Comparison of ENCODE assay signal across 21 cellular contexts in genomic region chr2:101724113-101724450, GRCh38. TPM values are rescaled to one million over a fixed set of nuclear protein-coding genes. Genes with fewer than 3 reads are reported as not detected.
DNase-seq lines count a peak whose midpoint lies in the region; ATAC-seq and TF ChIP-seq lines count a peak whose summit lies in the region.
"Had no signal": no experiment of that assay in that cellular context is flagged by ENCODE, and none has a peak within 500 bp of the region (broad histone marks: within the 10 kb centered on the region; RNA-seq: fewer than 3 reads in every experiment).

No MANE protein-coding gene starts in this region.

- peaks cover 61% of the 10 kb centered on the region for H4K20me1 ChIP-seq in GM23338 (replicated peaks; ENCODE audit: insufficient read depth)

- peaks cover 34% of the 10 kb centered on the region for H3K36me3 Mint-ChIP-seq in activated CD8-positive, alpha-beta T cell treated with anti-CD3 and anti-CD28 coated beads for 36 hours (ENCODE audit: low read depth)
- H3K36me3 Mint-ChIP-seq in activated CD8-positive, alpha-beta T cell treated with anti-CD3 and anti-CD28 coated beads, Interleukin-2, amount 10 ng/mL, durations not matched to agents 7 days and 5 days (ENCODE audit: low read depth): peaks cover 41% of the 10 kb centered on the region
- peaks cover 7% of the 10 kb centered on the region; the same call in 1 of the 3 replicates for H3K36me3 Mint-ChIP-seq in GM23338 (ENCODE audit: low read depth)
- H3K36me3 Mint-ChIP-seq in activated naive CD8-positive, alpha-beta T cell treated with anti-CD3 and anti-CD28 coated beads, Interleukin-2, amount 50 U/mL, for 24 hours (ENCODE audit: low read depth): peaks cover 30% of the 10 kb centered on the region

- H3K4me3 ChIP-seq in GM23338: no peak overlapping the region
- no peak overlapping the region for H3K4me3 ChIP-seq in trophoblast cell (ENCODE audit: low read depth, low read length)
- no peak overlapping the region for H3K4me3 ChIP-seq in ascending aorta
- H3K4me3 ChIP-seq: mucosa of descending colon, Peyer's patch, transverse colon had no signal

- H3K27me3 ChIP-seq in GM23338 (ENCODE audit: insufficient read depth) (no peaks in the 10 kb centered on the region), trophoblast cell (ENCODE audit: insufficient read depth, low read length) (no peaks in the 10 kb centered on the region), ascending aorta (no peaks in the 10 kb centered on the region)
- H3K27me3 ChIP-seq: Peyer's patch, transverse colon had no signal

- H2BK5ac ChIP-seq in trophoblast cell (ENCODE audit: low read depth, low read length, poor library complexity): no peak overlapping the region

- peaks cover 13% of the 10 kb centered on the region for H3K9me3 Mint-ChIP-seq in activated CD8-positive, alpha-beta T cell treated with anti-CD3 and anti-CD28 coated beads for 36 hours
- H3K9me3 Mint-ChIP-seq in activated CD8-positive, alpha-beta T cell treated with anti-CD3 and anti-CD28 coated beads, Interleukin-2, amount 10 ng/mL, durations not matched to agents 7 days and 5 days (ENCODE audit: insufficient read depth): no peaks in the 10 kb centered on the region
- no peaks in the 10 kb centered on the region; the same call in 2 of the 3 replicates for H3K9me3 Mint-ChIP-seq in GM23338
- H3K9me3 Mint-ChIP-seq in activated naive CD8-positive, alpha-beta T cell treated with anti-CD3 and anti-CD28 coated beads, Interleukin-2, amount 50 U/mL, for 24 hours: peaks cover 15% of the 10 kb centered on the region

- peak overlapping the region; percentile 37 for H3K27ac Mint-ChIP-seq in activated CD8-positive, alpha-beta T cell treated with anti-CD3 and anti-CD28 coated beads for 36 hours
- H3K27ac Mint-ChIP-seq in activated CD8-positive, alpha-beta T cell treated with anti-CD3 and anti-CD28 coated beads, Interleukin-2, amount 10 ng/mL, durations not matched to agents 7 days and 5 days: no peak overlapping the region
- H3K27ac Mint-ChIP-seq in GM23338: 0 out of 2 replicates have a peak overlapping the region, but pooled peaks have one; percentile 54
- peak overlapping the region; percentile 74 for H3K27ac Mint-ChIP-seq in activated naive CD8-positive, alpha-beta T cell treated with anti-CD3 and anti-CD28 coated beads, Interleukin-2, amount 50 U/mL, for 24 hours

- no peak for DNase-seq in activated CD8-positive, alpha-beta T cell treated with anti-CD3 and anti-CD28 coated beads for 36 hours
- no peak for DNase-seq in activated CD8-positive, alpha-beta T cell treated with anti-CD3 and anti-CD28 coated beads, Interleukin-2, amount 10 ng/mL, durations not matched to agents 7 days and 5 days
- DNase-seq in GM23338 (ENCODE audit: low spot score) (no peak), trophoblast cell (no peak), ascending aorta (ENCODE audit: low spot score in 2 of 2) (no peak), HUDEP-2 (lab: John Stamatoyannopoulos, UW; ENCODE audit: unreplicated experiment in 76 of 76) (no peak)
- no peak for DNase-seq in activated naive CD8-positive, alpha-beta T cell treated with anti-CD3 and anti-CD28 coated beads, Interleukin-2, amount 50 U/mL, for 24 hours
- DNase-seq: activated CD4-positive, alpha-beta T cell treated with anti-CD3 and anti-CD28 coated beads, Interleukin-2, amount 50 U/mL, for 4 hours; DND-41; kidney glomerular epithelial cell; mucosa of descending colon; NCI-H1417 treated with DMSO at 0.1 percent for 48 hours; NCI-H2171 treated with DMSO at 0.1 percent for 48 hours; NCI-H82; occipital lobe; Peyer's patch; retina; SK-N-SH; stimulated activated CD4-positive, alpha-beta T cell treated with anti-CD3 and anti-CD28 coated beads, Interleukin-12 subunit alpha, Interleukin-12 subunit beta, amount 100 ng/mL, for 4 hours; transverse colon had no signal

- no peak overlapping the region for H3K14ac ChIP-seq in trophoblast cell (ENCODE audit: low read length)

- POLR2A ChIA-PET in activated CD8-positive, alpha-beta T cell treated with anti-CD3 and anti-CD28 coated beads for 36 hours (lab: Charles Lee): interaction anchor here (1.1 to 2.3 kb wide), 3 partner anchors 12 to 142 kb away, joined by 3 to 11 read pairs (median 3); no protein-coding TSS in a partner anchor
- POLR2A ChIA-PET in activated CD8-positive, alpha-beta T cell treated with anti-CD3 and anti-CD28 coated beads, Interleukin-2, amount 10 ng/mL, durations not matched to agents 7 days and 5 days (lab: Charles Lee): no interaction called here

- no peak overlapping the region for H2AK5ac ChIP-seq in trophoblast cell (ENCODE audit: low read length)

- no peaks in the 10 kb centered on the region for H3K36me3 ChIP-seq in GM23338 (ENCODE audit: insufficient read depth)
- H3K36me3 ChIP-seq in trophoblast cell (ENCODE audit: control insufficient read depth in 1 of 2, insufficient read depth in 2 of 2, low read length in 2 of 2): peaks cover 0 to 2% of the 10 kb centered on the region in 2 experiments
- H3K36me3 ChIP-seq in ascending aorta: no peaks in the 10 kb centered on the region
- H3K36me3 ChIP-seq: Peyer's patch, transverse colon had no signal

- no peak overlapping the region for H3K4me3 Mint-ChIP-seq in activated CD8-positive, alpha-beta T cell treated with anti-CD3 and anti-CD28 coated beads for 36 hours
- H3K4me3 Mint-ChIP-seq in activated CD8-positive, alpha-beta T cell treated with anti-CD3 and anti-CD28 coated beads, Interleukin-2, amount 10 ng/mL, durations not matched to agents 7 days and 5 days: no peak overlapping the region
- H3K4me3 Mint-ChIP-seq in GM23338: no peak overlapping the region
- no peak overlapping the region for H3K4me3 Mint-ChIP-seq in activated naive CD8-positive, alpha-beta T cell treated with anti-CD3 and anti-CD28 coated beads, Interleukin-2, amount 50 U/mL, for 24 hours

- H3K4me2 ChIP-seq in GM23338 (no peak overlapping the region), trophoblast cell (ENCODE audit: low read length) (no peak overlapping the region)
- H3K4me2 ChIP-seq: SK-N-SH had no signal

- H4K8ac ChIP-seq in trophoblast cell (ENCODE audit: low read depth, low read length): no peak overlapping the region

- H3K27ac ChIP-seq in GM23338 (ENCODE audit: low read depth) (no peak overlapping the region), trophoblast cell (ENCODE audit: low read depth, low read length) (no peak overlapping the region), ascending aorta (no peak overlapping the region)
- H3K27ac ChIP-seq: transverse colon had no signal

- no peak overlapping the region for H4K91ac ChIP-seq in trophoblast cell (ENCODE audit: low read depth, low read length)

- H3K9me2 ChIP-seq in GM23338 (ENCODE audit: insufficient read depth): no peaks in the 10 kb centered on the region
- H3K9me2 ChIP-seq: SK-N-SH had no signal

- no peaks in the 10 kb centered on the region for H3F3A ChIP-seq in GM23338 (replicated peaks; ENCODE audit: low read depth)

- no peak overlapping the region for H2BK12ac ChIP-seq in trophoblast cell (ENCODE audit: low read length)

- WGBS in trophoblast cell (ENCODE audit: extremely low coverage, insufficient coverage, insufficient read length): no CpG with 5 or more reads among the region's 2 CpGs

- H3K9ac ChIP-seq in trophoblast cell (ENCODE audit: low read length): no peak overlapping the region
- H3K9ac ChIP-seq: SK-N-SH had no signal

- no peak for TF ChIP-seq CTCF in activated CD8-positive, alpha-beta T cell treated with anti-CD3 and anti-CD28 coated beads for 36 hours (IDR thresholded peaks at IDR 0.05)
- TF ChIP-seq CTCF in GM23338 (conservative IDR thresholded peaks at IDR 0.05; ENCODE audit: low read depth in 2 of 2) (no peak), ascending aorta (IDR thresholded peaks at IDR 0.05) (no peak)

- H3K4me1 Mint-ChIP-seq in activated CD8-positive, alpha-beta T cell treated with anti-CD3 and anti-CD28 coated beads for 36 hours (ENCODE audit: low read depth): peaks cover 90% of the 10 kb centered on the region
- H3K4me1 Mint-ChIP-seq in activated CD8-positive, alpha-beta T cell treated with anti-CD3 and anti-CD28 coated beads, Interleukin-2, amount 10 ng/mL, durations not matched to agents 7 days and 5 days (ENCODE audit: low read depth): peaks cover 76% of the 10 kb centered on the region
- H3K4me1 Mint-ChIP-seq in GM23338: peaks cover 40% of the 10 kb centered on the region
- H3K4me1 Mint-ChIP-seq in activated naive CD8-positive, alpha-beta T cell treated with anti-CD3 and anti-CD28 coated beads, Interleukin-2, amount 50 U/mL, for 24 hours: peaks cover 95% of the 10 kb centered on the region

- H3K79me2 ChIP-seq in GM23338 (replicated peaks; ENCODE audit: insufficient read depth): peaks cover 100% of the 10 kb centered on the region
- H3K79me2 ChIP-seq in trophoblast cell (ENCODE audit: control insufficient read depth, insufficient read depth, low read length, poor library complexity): peaks cover 11% of the 10 kb centered on the region

- intact Hi-C loops in activated CD8-positive, alpha-beta T cell treated with anti-CD3 and anti-CD28 coated beads for 36 hours (cut with micrococcal nuclease): no loop called here
- intact Hi-C loops in ascending aorta (cut with DNase I): no loop called here

- no peak overlapping the region for H2BK120ac ChIP-seq in trophoblast cell (ENCODE audit: insufficient read depth, low read length, poor library complexity)

- peaks cover 2% of the 10 kb centered on the region for H3K9me3 ChIP-seq in trophoblast cell (ENCODE audit: insufficient read depth, low read depth, low read length)
- no peaks in the 10 kb centered on the region for H3K9me3 ChIP-seq in ascending aorta
- H3K9me3 ChIP-seq: mucosa of descending colon, Peyer's patch, SK-N-SH, transverse colon had no signal

- ATAC-seq in activated CD8-positive, alpha-beta T cell treated with anti-CD3 and anti-CD28 coated beads for 36 hours: no peak
- ATAC-seq in activated CD8-positive, alpha-beta T cell treated with anti-CD3 and anti-CD28 coated beads, Interleukin-2, amount 10 ng/mL, durations not matched to agents 7 days and 5 days: no peak
- ATAC-seq in GM23338 (no peak), HG02678 (IDR thresholded peaks at IDR 0.05; ENCODE audit: unreplicated experiment) (no peak)
- ATAC-seq in activated naive CD8-positive, alpha-beta T cell treated with anti-CD3 and anti-CD28 coated beads, Interleukin-2, amount 50 U/mL, for 24 hours: no peak
- ATAC-seq: mucosa of descending colon had no signal

- CTCF ChIA-PET in activated CD8-positive, alpha-beta T cell treated with anti-CD3 and anti-CD28 coated beads for 36 hours (lab: Charles Lee): interaction anchor here (1.0 to 2.4 kb wide), 2 partner anchors 14 to 99 kb away, joined by 3 to 10 read pairs; no protein-coding TSS in a partner anchor
- CTCF ChIA-PET in activated CD8-positive, alpha-beta T cell treated with anti-CD3 and anti-CD28 coated beads, Interleukin-2, amount 10 ng/mL, durations not matched to agents 7 days and 5 days (lab: Charles Lee): interaction anchor here (1.7 kb wide), 1 partner anchor 24 kb away, joined by 5 read pairs; no protein-coding TSS in a partner anchor

- H3K4ac ChIP-seq in trophoblast cell (ENCODE audit: low read depth, low read length): peak overlapping the region; percentile 61

- H3K79me1 ChIP-seq in trophoblast cell (ENCODE audit: low read length): no peaks in the 10 kb centered on the region

- H3K23ac ChIP-seq in trophoblast cell (ENCODE audit: low read length): no peak overlapping the region

- H4K12ac ChIP-seq in trophoblast cell (ENCODE audit: low read depth, low read length): no peak overlapping the region

- H3K27me3 Mint-ChIP-seq in activated CD8-positive, alpha-beta T cell treated with anti-CD3 and anti-CD28 coated beads for 36 hours: no peaks in the 10 kb centered on the region
- no peaks in the 10 kb centered on the region for H3K27me3 Mint-ChIP-seq in activated CD8-positive, alpha-beta T cell treated with anti-CD3 and anti-CD28 coated beads, Interleukin-2, amount 10 ng/mL, durations not matched to agents 7 days and 5 days (ENCODE audit: low read depth)
- peaks cover 4% of the 10 kb centered on the region for H3K27me3 Mint-ChIP-seq in GM23338 (ENCODE audit: insufficient read depth, low read depth, poor library complexity)
- H3K27me3 Mint-ChIP-seq in activated naive CD8-positive, alpha-beta T cell treated with anti-CD3 and anti-CD28 coated beads, Interleukin-2, amount 50 U/mL, for 24 hours: no peaks in the 10 kb centered on the region

- H2AFZ ChIP-seq in GM23338 (no peak overlapping the region), trophoblast cell (ENCODE audit: insufficient read depth, low read length, poor library complexity) (no peak overlapping the region)

- H3K4me1 ChIP-seq in GM23338 (ENCODE audit: insufficient read depth) (peaks cover 18% of the 10 kb centered on the region), trophoblast cell (ENCODE audit: control insufficient read depth in 1 of 2, insufficient read depth in 2 of 2, low read length in 2 of 2) (peaks cover 0 to 4% of the 10 kb centered on the region in 2 experiments), ascending aorta (peaks cover 0 to 3% of the 10 kb centered on the region in 2 donors)

- H3K18ac ChIP-seq in trophoblast cell (ENCODE audit: low read length): no peak overlapping the region

RNA-seq across cellular contexts. Expression of gene MAP4K4, which starts 26.6 kb away (rescaled TPM):
- total RNA-seq in activated CD8-positive, alpha-beta T cell treated with anti-CD3 and anti-CD28 coated beads for 36 hours: 10 to 100 TPM; 26.3 to 27.3 TPM
- 10 to 100 TPM; 90.2 to 92.2 TPM for total RNA-seq in activated CD8-positive, alpha-beta T cell treated with anti-CD3 and anti-CD28 coated beads, Interleukin-2, amount 10 ng/mL, durations not matched to agents 7 days and 5 days
- 77.2 and 99.2 TPM in 2 replicates for total RNA-seq in GM23338 (2014; rRNA removed; shearing (Covaris generic))
- 32.2 and 34.6 TPM in 2 replicates for polyA plus RNA-seq in GM23338 (2016; fragmentation: Nextera tagmentation; extraction: Ambion mirVana)
- 168 and 169 TPM in 2 replicates for polyA plus RNA-seq in trophoblast cell (2013)
- 48.0 TPM for total RNA-seq in ascending aorta
